16 cellular contexts compared by ENCODE assay signal in the genomic region with DNA sequence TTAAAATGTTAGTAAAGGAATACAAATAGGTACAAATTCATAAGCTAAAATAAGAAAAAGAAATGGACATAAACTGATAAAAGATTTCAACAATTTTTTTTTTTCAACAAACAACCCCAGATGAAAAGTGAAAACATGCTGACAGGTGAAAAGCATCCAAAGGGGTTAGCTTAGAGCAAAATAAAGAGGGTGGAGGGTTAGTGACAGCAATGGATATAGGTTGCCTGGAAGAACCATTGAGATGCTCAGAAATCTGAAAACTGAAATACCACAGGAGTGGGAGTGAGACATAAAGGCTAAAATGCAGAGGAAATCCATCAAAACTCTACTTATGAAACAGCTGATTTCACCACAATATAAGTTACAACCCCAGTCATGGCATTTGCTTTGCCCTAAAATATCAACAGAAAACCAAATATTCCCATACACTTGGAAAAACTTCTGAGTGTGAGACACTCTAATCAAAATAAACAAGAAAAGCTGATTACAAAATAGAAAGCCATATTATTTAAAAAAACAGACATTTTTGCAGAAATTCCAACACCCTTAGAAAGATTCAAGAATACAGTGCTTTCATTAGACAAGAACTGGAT.
"Had no signal": no experiment of that assay in that cellular context is flagged by ENCODE, and none has a peak within 500 bp of the region (broad histone marks: within the 10 kb centered on the region; RNA-seq: fewer than 3 reads in every experiment).

No MANE protein-coding gene starts in this region.

- DNase-seq: activated CD4-positive, alpha-beta memory T cell treated with anti-CD3 and anti-CD28 coated beads, Interleukin-2, amount 10 ng/mL, durations not matched to agents 7 days and 5 days; activated CD4-positive, CD25-positive, alpha-beta regulatory T cell; activated CD8-positive, alpha-beta memory T cell treated with anti-CD3 and anti-CD28 coated beads, Interleukin-2, amount 50 U/mL, for 48 hours; activated effector memory CD4-positive, alpha-beta T cell treated with Interleukin-2 at 50 U/mL for 16 hours; adrenal gland; caudate nucleus; colonic mucosa; effector CD4-positive, alpha-beta T cell; gastrocnemius medialis; left ventricle myocardium superior; psoas muscle; right lobe of liver; stimulated activated naive CD4-positive, alpha-beta T cell; testis; upper lobe of right lung had no signal

- H3K27ac Mint-ChIP-seq: activated CD4-positive, alpha-beta memory T cell treated with anti-CD3 and anti-CD28 coated beads, Interleukin-2, amount 10 ng/mL, durations not matched to agents 7 days and 5 days had no signal

- FAIRE-seq: endothelial cell of umbilical vein had no signal

- H3K4me3 Mint-ChIP-seq: activated CD4-positive, alpha-beta memory T cell treated with anti-CD3 and anti-CD28 coated beads, Interleukin-2, amount 10 ng/mL, durations not matched to agents 7 days and 5 days had no signal

- ATAC-seq: gastrocnemius medialis, left ventricle myocardium superior, psoas muscle, right lobe of liver, upper lobe of right lung had no signal

- H3K27me3 Mint-ChIP-seq: activated CD4-positive, alpha-beta memory T cell treated with anti-CD3 and anti-CD28 coated beads, Interleukin-2, amount 10 ng/mL, durations not matched to agents 7 days and 5 days had no signal
